8 cellular contexts compared by ENCODE assay signal in the genomic region with DNA sequence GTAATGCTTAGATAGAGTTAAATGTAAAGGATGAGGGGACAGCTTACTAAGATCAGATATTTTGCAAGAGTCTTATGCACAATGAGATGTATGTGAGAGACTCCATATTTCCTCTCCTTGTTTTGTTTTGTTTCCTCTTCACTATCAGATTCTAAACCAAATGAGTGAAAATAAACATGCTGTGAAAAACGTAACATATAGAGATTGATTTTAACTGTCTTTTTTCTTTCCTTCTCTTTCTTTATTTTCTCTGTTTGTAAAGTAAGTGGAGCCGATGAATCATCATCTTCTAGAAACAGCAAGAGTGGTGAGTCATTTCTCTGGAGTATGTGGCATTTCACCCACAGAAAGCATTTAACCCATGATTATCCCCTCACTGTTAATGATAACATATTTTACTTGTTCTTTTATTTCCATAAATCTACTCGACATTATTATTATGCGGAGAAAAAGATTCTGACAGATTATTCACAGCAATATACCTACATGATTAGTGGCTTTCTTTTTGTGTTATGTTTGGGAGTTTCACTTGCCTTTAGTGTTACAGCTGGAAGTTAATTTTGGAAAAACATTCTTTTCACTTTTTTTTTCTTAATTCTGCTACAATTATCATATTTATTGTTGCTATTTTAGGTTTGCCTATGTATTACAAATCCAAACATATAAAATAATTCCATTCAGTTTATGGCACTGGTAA. TPM values are rescaled to one million over a fixed set of nuclear protein-coding genes. Genes with fewer than 3 reads are reported as not detected.
DNase-seq lines count a peak whose midpoint lies in the region; TF ChIP-seq lines count a peak whose summit lies in the region.

No MANE protein-coding gene starts in this region.

- POLR2A ChIA-PET in activated CD4-positive, alpha-beta T cell treated with anti-CD3 and anti-CD28 coated beads, Interleukin-2, amount 10 ng/mL, durations not matched to agents 7 days and 5 days (lab: Charles Lee): no interaction called here
- POLR2A ChIA-PET in HEK293 (lab: Yijun Ruan, JAX): interaction anchor here (1.5 kb wide), 1 partner anchor 12 kb away, joined by 3 read pairs; no protein-coding TSS in a partner anchor

- H3K9ac ChIP-seq in subcutaneous abdominal adipose tissue (ENCODE audit: low read length in 5 of 5): peak overlapping the region; percentile 38 to 87 (median 69)

- TF ChIP-seq CTCF in HEK293 (tag by site-specific recombination; IDR thresholded peaks at IDR 0.05) (no peak), adrenal gland (IDR thresholded peaks at IDR 0.05) (no peak), testis (IDR thresholded peaks at IDR 0.05) (no peak)

- peaks cover 61% of the 10 kb centered on the region for H3K4me1 Mint-ChIP-seq in activated CD4-positive, alpha-beta T cell treated with anti-CD3 and anti-CD28 coated beads, Interleukin-2, amount 10 ng/mL, durations not matched to agents 7 days and 5 days
- peaks cover 51 to 65% of the 10 kb centered on the region in 2 donors for H3K4me1 Mint-ChIP-seq in immature natural killer cell

- intact Hi-C loops in adrenal gland (cut with DNase I): no loop called here
- intact Hi-C loops in testis (cut with DNase I; ENCODE audit: low total_unique reads): no loop called here

- H3K36me3 ChIP-seq in HEK293 (ENCODE audit: control insufficient read depth in 2 of 2, insufficient read depth in 1 of 2, low read length in 2 of 2) (no peaks in the 10 kb centered on the region), MG63 (peaks cover 10% of the 10 kb centered on the region), adrenal gland (replicated peaks in 1 of 2) (no peaks in the 10 kb centered on the region), subcutaneous abdominal adipose tissue (ENCODE audit: control insufficient read depth in 5 of 5, insufficient read depth in 5 of 5, low read length in 5 of 5) (peaks cover under 1 to 9% (median 8%) of the 10 kb centered on the region in 5 donors), testis (ENCODE audit: low read depth, missing control alignments) (no peaks in the 10 kb centered on the region)

- H3K27me3 ChIP-seq in MG63: no peaks in the 10 kb centered on the region
- no peaks in the 10 kb centered on the region for H3K27me3 ChIP-seq in adrenal gland
- H3K27me3 ChIP-seq in subcutaneous abdominal adipose tissue (ENCODE audit: control insufficient read depth in 5 of 5, insufficient read depth in 4 of 5, low read length in 5 of 5): no peaks in the 10 kb centered on the region
- no peaks in the 10 kb centered on the region for H3K27me3 ChIP-seq in testis

- H3K4me3 ChIP-seq in HEK293 (ENCODE audit: low read depth, low read length): no peak overlapping the region
- H3K4me3 ChIP-seq in MG63: no peak overlapping the region
- H3K4me3 ChIP-seq in adrenal gland: peak overlapping the region in 1 of 4 donors; percentile 39
- H3K4me3 ChIP-seq in subcutaneous abdominal adipose tissue (ENCODE audit: low read depth in 1 of 5, low read length in 5 of 5): peak overlapping the region; percentile 5 to 53 (median 37)
- no peak overlapping the region for H3K4me3 ChIP-seq in testis

- peak; percentile 42 for DNase-seq in activated CD4-positive, alpha-beta T cell treated with anti-CD3 and anti-CD28 coated beads, Interleukin-2, amount 10 ng/mL, durations not matched to agents 7 days and 5 days
- DNase-seq in activated CD4-positive, alpha-beta T cell treated with anti-CD3 and anti-CD28 coated beads, Interleukin-2, amount 50 U/mL, for 48 hours: no peak
- peak; percentile 9 for DNase-seq in MG63
- peak in 1 of 7 donors; percentile 33 for DNase-seq in adrenal gland
- peak; percentile 44 to 58 (median 45) for DNase-seq in immature natural killer cell
- no peak for DNase-seq in testis

- H3K9me3 ChIP-seq in HEK293 (ENCODE audit: control insufficient read depth, insufficient read depth, low read depth, low read length) (no peaks in the 10 kb centered on the region), MG63 (no peaks in the 10 kb centered on the region), adrenal gland (replicated peaks in 1 of 3) (no peaks in the 10 kb centered on the region), subcutaneous abdominal adipose tissue (ENCODE audit: control insufficient read depth in 5 of 5, low read length in 5 of 5) (no peaks in the 10 kb centered on the region), testis (no peaks in the 10 kb centered on the region)

- H3K36me3 Mint-ChIP-seq in activated CD4-positive, alpha-beta T cell treated with anti-CD3 and anti-CD28 coated beads, Interleukin-2, amount 10 ng/mL, durations not matched to agents 7 days and 5 days (ENCODE audit: low read depth): peaks cover 7% of the 10 kb centered on the region
- H3K36me3 Mint-ChIP-seq in immature natural killer cell: peaks cover 0 to 5% (median 4%) of the 10 kb centered on the region in 3 donors

- H3K27ac ChIP-seq in HEK293 (ENCODE audit: extremely low read depth, low read depth, low read length) (peak overlapping the region; percentile 28; the same call in 1 of the 2 replicates), adrenal gland (peak overlapping the region in 3 of 5 donors; percentile 10 to 70 (median 46)), subcutaneous abdominal adipose tissue (ENCODE audit: low read depth, low read length) (peak overlapping the region; percentile 95), testis (peak overlapping the region in 1 of 2 donors; percentile 25)

- peak overlapping the region; percentile 29 for H3K4me3 Mint-ChIP-seq in activated CD4-positive, alpha-beta T cell treated with anti-CD3 and anti-CD28 coated beads, Interleukin-2, amount 10 ng/mL, durations not matched to agents 7 days and 5 days
- peak overlapping the region; percentile 65 to 84 (median 72) for H3K4me3 Mint-ChIP-seq in immature natural killer cell

- TF ChIP-seq POLR2A in adrenal gland (IDR thresholded peaks at IDR 0.05) (no peak), testis (IDR thresholded peaks at IDR 0.05) (no peak)

- CTCF ChIA-PET in activated CD4-positive, alpha-beta T cell treated with anti-CD3 and anti-CD28 coated beads, Interleukin-2, amount 10 ng/mL, durations not matched to agents 7 days and 5 days (lab: Charles Lee): no interaction called here
- CTCF ChIA-PET in HEK293 (lab: Yijun Ruan, JAX): interaction anchor here (1.0 to 1.6 kb wide), 2 partner anchors 41 to 42 kb away, joined by 4 to 7 read pairs; no protein-coding TSS in a partner anchor

- H3K27ac Mint-ChIP-seq in activated CD4-positive, alpha-beta T cell treated with anti-CD3 and anti-CD28 coated beads, Interleukin-2, amount 10 ng/mL, durations not matched to agents 7 days and 5 days: peak overlapping the region; percentile 78
- H3K27ac Mint-ChIP-seq in immature natural killer cell: peak overlapping the region; percentile 82 to 92 (median 88)

- H3K4me1 ChIP-seq in HEK293 (ENCODE audit: control insufficient read depth, insufficient read depth, low read length): peaks cover 5% of the 10 kb centered on the region
- peaks cover 6 to 30% of the 10 kb centered on the region in 2 donors for H3K4me1 ChIP-seq in adrenal gland (replicated peaks in 1 of 2)
- peaks cover 0 to 51% (median 50%) of the 10 kb centered on the region in 5 donors for H3K4me1 ChIP-seq in subcutaneous abdominal adipose tissue (ENCODE audit: control insufficient read depth in 5 of 5, insufficient read depth in 5 of 5, low read length in 5 of 5)
- H3K4me1 ChIP-seq in testis: no peaks in the 10 kb centered on the region

- WGBS in adrenal gland, 4 donors: 11 to 17% (median 11%) methylated on average over 4 of the region's 4 CpGs
- 35 to 38% methylated on average over 4 of the region's 4 CpGs for WGBS in testis, 2 donors

- no peaks in the 10 kb centered on the region for H3K9me3 Mint-ChIP-seq in activated CD4-positive, alpha-beta T cell treated with anti-CD3 and anti-CD28 coated beads, Interleukin-2, amount 10 ng/mL, durations not matched to agents 7 days and 5 days
- H3K9me3 Mint-ChIP-seq in immature natural killer cell: no peaks in the 10 kb centered on the region

- H3K27me3 Mint-ChIP-seq in activated CD4-positive, alpha-beta T cell treated with anti-CD3 and anti-CD28 coated beads, Interleukin-2, amount 10 ng/mL, durations not matched to agents 7 days and 5 days: no peaks in the 10 kb centered on the region
- H3K27me3 Mint-ChIP-seq in immature natural killer cell (ENCODE audit: low read depth in 3 of 3): peaks cover under 1 to 9% (median 1%) of the 10 kb centered on the region in 3 donors

TF ChIP-seq in HEK293, 187 proteins besides CTCF, POLR2A, EP300 and RAD21 (continues in another document):
- TF ChIP-seq ZNF792 (tag by site-specific recombination; IDR thresholded peaks at IDR 0.05) (no peak), ZBTB21 (tag by site-specific recombination; IDR thresholded peaks at IDR 0.05) (no peak), ZNF433 (tag by site-specific recombination; IDR thresholded peaks at IDR 0.05; ENCODE audit: low read depth) (no peak), ZFP69B (tag by site-specific recombination; IDR thresholded peaks at IDR 0.05) (no peak), ZNF560 (tag by site-specific recombination; IDR thresholded peaks at IDR 0.05; ENCODE audit: borderline replicate concordance) (no peak), ZFP3 (tag by site-specific recombination; IDR thresholded peaks at IDR 0.05; ENCODE audit: low read depth) (no peak), ZNF354C (tag by site-specific recombination; IDR thresholded peaks at IDR 0.05; ENCODE audit: borderline replicate concordance, low read depth) (no peak), ZNF514 (tag by site-specific recombination; IDR thresholded peaks at IDR 0.05) (no peak), ZNF629 (tag by site-specific recombination; IDR thresholded peaks at IDR 0.05) (peak; percentile 76), ZNF580 (tag by site-specific recombination; IDR thresholded peaks at IDR 0.05) (no peak), ZNF266 (tag by site-specific recombination; IDR thresholded peaks at IDR 0.05; ENCODE audit: low read depth) (no peak), ZNF626 (tag by site-specific recombination; IDR thresholded peaks at IDR 0.05) (no peak)

RNA-seq across cellular contexts. Expression of gene ANXA1, which starts 2.1 kb away (rescaled TPM):
- 100 to 1,000 TPM; 106 to 116 TPM for total RNA-seq in activated CD4-positive, alpha-beta T cell treated with anti-CD3 and anti-CD28 coated beads, Interleukin-2, amount 10 ng/mL, durations not matched to agents 7 days and 5 days
- 531 and 667 TPM in 2 replicates for total RNA-seq in MG63 (2014; rRNA removed; shearing (Covaris generic); ENCODE audit: low replicate concordance)
- total RNA-seq in adrenal gland (100 to 1,000 TPM in 1 of 8 donors, 10 to 100 TPM in 7; 30.7 to 103 (median 56.8) TPM), testis (10 to 100 TPM; 12.1 to 13.4 TPM)
- polyA plus RNA-seq in adrenal gland (100 to 1,000 TPM in 2 of 3 donors, 10 to 100 TPM in 1; 58.9 to 114 (median 113) TPM), immature natural killer cell (100 to 1,000 TPM; 426 to 769 (median 538) TPM), testis (ENCODE audit: insufficient read depth, low read depth, low replicate concordance) (49.6 TPM)

Comparison
In these comparisons a context has a peak if more than half of its experiments do, and no peak if none do; other contexts are left out.
1. DNase-seq: peak in activated CD4-positive, alpha-beta T cell treated with anti-CD3 and anti-CD28 coated beads, Interleukin-2, amount 10 ng/mL, durations not matched to agents 7 days and 5 days (single experiment), MG63 (single experiment) and immature natural killer cell (3 of 3); none in activated CD4-positive, alpha-beta T cell treated with anti-CD3 and anti-CD28 coated beads, Interleukin-2, amount 50 U/mL, for 48 hours (0 of 2) and testis (single experiment).
2. H3K4me3 ChIP-seq: peak in subcutaneous abdominal adipose tissue (5 of 5); none in HEK293 (single experiment), MG63 (single experiment) and testis (0 of 2).